1 cellular context compared by ENCODE assay signal in genomic region chr10:69757206-69757552, GRCh38.
TF ChIP-seq lines count a peak whose summit lies in the region.

No MANE protein-coding gene starts in this region.

TF ChIP-seq in HepG2, 621 proteins besides CTCF, POLR2A, EP300 and RAD21:
- no peak for TF ChIP-seq ZFP62 (CRISPR knock-in tag; IDR thresholded peaks at IDR 0.05)
- no peak for TF ChIP-seq POLR2AphosphoS5 (IDR thresholded peaks at IDR 0.05; ENCODE audit: low read depth, low read length)
- TF ChIP-seq NCOA5 (CRISPR knock-in tag; IDR thresholded peaks at IDR 0.05) = no peak
- TF ChIP-seq MED8 (CRISPR knock-in tag; IDR thresholded peaks at IDR 0.05; ENCODE audit: insufficient replicate concordance) = no peak
- no peak for TF ChIP-seq PHF20 (CRISPR knock-in tag; IDR thresholded peaks at IDR 0.05)
- no peak for TF ChIP-seq TGIF2 (CRISPR knock-in tag; IDR thresholded peaks at IDR 0.05)
- TF ChIP-seq ZNF75D (CRISPR knock-in tag; IDR thresholded peaks at IDR 0.05; ENCODE audit: borderline replicate concordance) = no peak
- no peak for TF ChIP-seq SNAI1 (CRISPR knock-in tag; IDR thresholded peaks at IDR 0.05; ENCODE audit: borderline replicate concordance)
- no peak for TF ChIP-seq TCF12 (IDR thresholded peaks at IDR 0.05)
- no peak for TF ChIP-seq TCF12 (CRISPR knock-in tag; IDR thresholded peaks at IDR 0.05)
- no peak for TF ChIP-seq SRF (IDR thresholded peaks at IDR 0.05; ENCODE audit: low read depth, low read length)
- TF ChIP-seq ARID2 (CRISPR knock-in tag; IDR thresholded peaks at IDR 0.05; ENCODE audit: borderline replicate concordance) = no peak
- no peak for TF ChIP-seq NRL (CRISPR knock-in tag; IDR thresholded peaks at IDR 0.05; ENCODE audit: borderline replicate concordance)
